1 cellular context compared by ENCODE assay signal in the genomic region with DNA sequence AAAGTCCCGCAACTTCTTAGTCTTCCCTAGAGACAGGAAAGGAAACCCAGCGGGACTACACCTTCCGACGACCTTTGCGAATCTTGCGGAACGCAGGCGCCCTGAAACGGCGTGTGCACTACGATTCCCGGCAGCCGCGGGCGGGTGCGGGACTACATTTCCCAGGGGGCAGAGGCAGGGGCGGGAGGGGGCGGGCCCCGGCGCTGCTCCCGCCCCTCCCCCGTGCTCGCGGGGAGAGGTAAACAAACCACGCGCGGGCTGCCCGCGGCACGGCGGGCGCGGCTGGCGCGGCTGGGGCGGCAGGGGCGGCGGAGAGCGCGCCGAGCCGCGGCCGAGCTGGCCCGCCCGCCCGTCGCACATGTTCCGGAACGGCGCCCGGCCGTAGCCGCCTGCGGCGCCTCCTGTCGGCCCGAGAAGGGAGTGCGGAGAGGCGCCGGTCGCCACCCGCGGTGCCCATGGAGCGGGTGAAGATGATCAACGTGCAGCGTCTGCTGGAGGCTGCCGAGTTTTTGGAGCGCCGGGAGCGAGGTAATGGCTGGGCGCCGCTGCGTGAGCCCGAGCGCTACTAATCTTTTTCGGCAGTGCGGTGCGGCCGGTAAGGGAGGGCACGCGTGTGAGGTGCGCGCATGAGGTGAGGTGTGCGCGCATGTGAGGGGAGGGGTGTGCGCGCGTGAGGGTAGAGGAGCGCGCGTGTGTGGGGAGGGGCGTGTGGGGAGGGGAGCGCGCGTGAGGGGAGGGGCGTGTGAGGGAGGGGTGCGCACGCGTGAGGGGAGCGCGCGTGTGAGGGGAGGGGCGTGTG.
TF ChIP-seq lines count a peak whose summit lies in the region.

No MANE protein-coding gene starts in this region.

TF ChIP-seq in HepG2, 621 proteins besides CTCF, POLR2A, EP300 and RAD21 (continued from another document):
- TF ChIP-seq, protein P1, sequence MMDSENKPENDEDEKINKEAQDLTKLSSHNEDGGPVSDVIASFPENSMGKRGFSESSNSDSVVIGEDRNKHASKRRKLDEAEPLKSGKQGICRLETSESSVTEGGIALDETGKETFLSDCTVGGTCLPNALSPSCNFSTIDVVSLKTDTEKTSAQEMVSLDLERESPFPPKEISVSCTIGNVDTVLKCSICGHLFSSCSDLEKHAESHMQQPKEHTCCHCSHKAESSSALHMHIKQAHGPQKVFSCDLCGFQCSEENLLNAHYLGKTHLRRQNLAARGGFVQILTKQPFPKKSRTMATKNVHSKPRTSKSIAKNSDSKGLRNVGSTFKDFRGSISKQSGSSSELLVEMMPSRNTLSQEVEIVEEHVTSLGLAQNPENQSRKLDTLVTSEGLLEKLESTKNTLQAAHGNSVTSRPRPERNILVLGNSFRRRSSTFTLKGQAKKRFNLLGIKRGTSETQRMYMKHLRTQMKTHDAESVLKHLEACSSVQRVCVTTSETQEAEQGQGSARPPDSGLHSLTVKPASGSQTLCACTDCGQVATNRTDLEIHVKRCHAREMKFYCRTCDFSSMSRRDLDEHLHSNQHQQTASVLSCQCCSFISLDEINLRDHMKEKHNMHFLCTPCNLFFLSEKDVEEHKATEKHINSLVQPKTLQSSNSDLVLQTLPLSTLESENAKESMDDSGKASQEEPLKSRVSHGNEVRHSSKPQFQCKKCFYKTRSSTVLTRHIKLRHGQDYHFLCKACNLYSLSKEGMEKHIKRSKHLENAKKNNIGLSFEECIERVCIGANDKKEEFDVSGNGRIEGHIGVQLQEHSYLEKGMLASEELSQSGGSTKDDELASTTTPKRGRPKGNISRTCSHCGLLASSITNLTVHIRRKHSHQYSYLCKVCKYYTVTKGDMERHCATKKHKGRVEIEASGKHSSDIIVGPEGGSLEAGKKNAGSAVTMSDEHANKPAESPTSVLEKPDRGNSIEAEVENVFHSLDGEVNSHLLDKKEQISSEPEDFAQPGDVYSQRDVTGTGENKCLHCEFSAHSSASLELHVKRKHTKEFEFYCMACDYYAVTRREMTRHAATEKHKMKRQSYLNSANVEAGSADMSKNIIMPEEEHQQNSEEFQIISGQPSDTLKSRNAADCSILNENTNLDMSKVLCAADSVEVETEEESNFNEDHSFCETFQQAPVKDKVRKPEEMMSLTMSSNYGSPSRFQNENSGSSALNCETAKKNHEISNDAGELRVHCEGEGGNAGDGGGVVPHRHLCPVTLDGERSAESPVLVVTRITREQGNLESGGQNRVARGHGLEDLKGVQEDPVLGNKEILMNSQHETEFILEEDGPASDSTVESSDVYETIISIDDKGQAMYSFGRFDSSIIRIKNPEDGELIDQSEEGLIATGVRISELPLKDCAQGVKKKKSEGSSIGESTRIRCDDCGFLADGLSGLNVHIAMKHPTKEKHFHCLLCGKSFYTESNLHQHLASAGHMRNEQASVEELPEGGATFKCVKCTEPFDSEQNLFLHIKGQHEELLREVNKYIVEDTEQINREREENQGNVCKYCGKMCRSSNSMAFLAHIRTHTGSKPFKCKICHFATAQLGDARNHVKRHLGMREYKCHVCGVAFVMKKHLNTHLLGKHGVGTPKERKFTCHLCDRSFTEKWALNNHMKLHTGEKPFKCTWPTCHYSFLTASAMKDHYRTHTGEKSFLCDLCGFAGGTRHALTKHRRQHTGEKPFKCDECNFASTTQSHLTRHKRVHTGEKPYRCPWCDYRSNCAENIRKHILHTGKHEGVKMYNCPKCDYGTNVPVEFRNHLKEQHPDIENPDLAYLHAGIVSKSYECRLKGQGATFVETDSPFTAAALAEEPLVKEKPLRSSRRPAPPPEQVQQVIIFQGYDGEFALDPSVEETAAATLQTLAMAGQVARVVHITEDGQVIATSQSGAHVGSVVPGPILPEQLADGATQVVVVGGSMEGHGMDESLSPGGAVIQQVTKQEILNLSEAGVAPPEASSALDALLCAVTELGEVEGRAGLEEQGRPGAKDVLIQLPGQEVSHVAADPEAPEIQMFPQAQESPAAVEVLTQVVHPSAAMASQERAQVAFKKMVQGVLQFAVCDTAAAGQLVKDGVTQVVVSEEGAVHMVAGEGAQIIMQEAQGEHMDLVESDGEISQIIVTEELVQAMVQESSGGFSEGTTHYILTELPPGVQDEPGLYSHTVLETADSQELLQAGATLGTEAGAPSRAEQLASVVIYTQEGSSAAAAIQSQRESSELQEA (CRISPR knock-in tag; IDR thresholded peaks at IDR 0.05; ENCODE audit: not compliant biosample characterization), result no peak
- TF ChIP-seq ATF7 (IDR thresholded peaks at IDR 0.05) (no peak), ATF7 (CRISPR knock-in tag; IDR thresholded peaks at IDR 0.05) (no peak), ZNF136 (CRISPR knock-in tag; IDR thresholded peaks at IDR 0.05; ENCODE audit: low read depth) (no peak), ZNF713 (CRISPR knock-in tag; IDR thresholded peaks at IDR 0.05) (no peak), PHB2 (IDR thresholded peaks at IDR 0.05; ENCODE audit: partially characterized antibody) (no peak), HNRNPH1 (optimal IDR thresholded peaks at IDR 0.05; ENCODE audit: low read depth, low read length) (no peak), NCOA5 (CRISPR knock-in tag; IDR thresholded peaks at IDR 0.05) (no peak), FOXM1 (CRISPR knock-in tag; IDR thresholded peaks at IDR 0.05) (no peak), SIN3B (IDR thresholded peaks at IDR 0.05; ENCODE audit: low read length) (no peak), IKZF1 (IDR thresholded peaks at IDR 0.05) (no peak), ZNF83 (CRISPR knock-in tag; IDR thresholded peaks at IDR 0.05; ENCODE audit: borderline replicate concordance) (no peak), EHMT2 (IDR thresholded peaks at IDR 0.05; ENCODE audit: borderline replicate concordance, low read depth, low read length) (no peak), MZF1 (CRISPR knock-in tag; IDR thresholded peaks at IDR 0.05; ENCODE audit: borderline replicate concordance) (no peak), YEATS2 (CRISPR knock-in tag; IDR thresholded peaks at IDR 0.05; ENCODE audit: borderline replicate concordance) (no peak), KLF16 (CRISPR knock-in tag; IDR thresholded peaks at IDR 0.05) (no peak; a peak in 1 of 4 replicates), MLXIP (CRISPR knock-in tag; IDR thresholded peaks at IDR 0.05; ENCODE audit: borderline replicate concordance) (no peak), ZBTB38 (CRISPR knock-in tag; IDR thresholded peaks at IDR 0.05) (no peak), NFE2 (CRISPR knock-in tag; IDR thresholded peaks at IDR 0.05) (no peak), GTF2F1 (IDR thresholded peaks at IDR 0.05; ENCODE audit: low read length) (no peak), MXD1 (CRISPR knock-in tag; IDR thresholded peaks at IDR 0.05) (peak; percentile 37; the same call in 1 of the 2 replicates), ZNF224 (CRISPR knock-in tag; IDR thresholded peaks at IDR 0.05) (no peak), ZBTB25 (CRISPR knock-in tag; IDR thresholded peaks at IDR 0.05) (no peak)
- TF ChIP-seq, protein P2, sequence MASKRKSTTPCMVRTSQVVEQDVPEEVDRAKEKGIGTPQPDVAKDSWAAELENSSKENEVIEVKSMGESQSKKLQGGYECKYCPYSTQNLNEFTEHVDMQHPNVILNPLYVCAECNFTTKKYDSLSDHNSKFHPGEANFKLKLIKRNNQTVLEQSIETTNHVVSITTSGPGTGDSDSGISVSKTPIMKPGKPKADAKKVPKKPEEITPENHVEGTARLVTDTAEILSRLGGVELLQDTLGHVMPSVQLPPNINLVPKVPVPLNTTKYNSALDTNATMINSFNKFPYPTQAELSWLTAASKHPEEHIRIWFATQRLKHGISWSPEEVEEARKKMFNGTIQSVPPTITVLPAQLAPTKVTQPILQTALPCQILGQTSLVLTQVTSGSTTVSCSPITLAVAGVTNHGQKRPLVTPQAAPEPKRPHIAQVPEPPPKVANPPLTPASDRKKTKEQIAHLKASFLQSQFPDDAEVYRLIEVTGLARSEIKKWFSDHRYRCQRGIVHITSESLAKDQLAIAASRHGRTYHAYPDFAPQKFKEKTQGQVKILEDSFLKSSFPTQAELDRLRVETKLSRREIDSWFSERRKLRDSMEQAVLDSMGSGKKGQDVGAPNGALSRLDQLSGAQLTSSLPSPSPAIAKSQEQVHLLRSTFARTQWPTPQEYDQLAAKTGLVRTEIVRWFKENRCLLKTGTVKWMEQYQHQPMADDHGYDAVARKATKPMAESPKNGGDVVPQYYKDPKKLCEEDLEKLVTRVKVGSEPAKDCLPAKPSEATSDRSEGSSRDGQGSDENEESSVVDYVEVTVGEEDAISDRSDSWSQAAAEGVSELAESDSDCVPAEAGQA (IDR thresholded peaks at IDR 0.05; ENCODE audit: low read depth), result no peak
- TF ChIP-seq, protein P2 (CRISPR knock-in tag; IDR thresholded peaks at IDR 0.05; ENCODE audit: borderline replicate concordance), result no peak
